ENCODE assay signal across 9 cellular contexts in genomic region chr20:34365765-34366213, GRCh38. TPM values are rescaled to one million over a fixed set of nuclear protein-coding genes. Genes with fewer than 3 reads are reported as not detected.
DNase-seq lines count a peak whose midpoint lies in the region; ATAC-seq and TF ChIP-seq lines count a peak whose summit lies in the region.
"Had no signal": no experiment of that assay in that cellular context is flagged by ENCODE, and none has a peak within 500 bp of the region (broad histone marks: within the 10 kb centered on the region; RNA-seq: fewer than 3 reads in every experiment).

No MANE protein-coding gene starts in this region.

- no peaks in the 10 kb centered on the region for H3K27me3 ChIP-seq in SU-DHL-6 (ENCODE audit: low read length)
- H3K27me3 ChIP-seq in SJCRH30: no peaks in the 10 kb centered on the region
- H3K27me3 ChIP-seq in aorta (ENCODE audit: control insufficient read depth in 1 of 2, insufficient read depth in 2 of 2, low read length in 1 of 2): no peaks in the 10 kb centered on the region

- H2AFZ ChIP-seq in SU-DHL-6 (ENCODE audit: low read depth, low read length, severe bottlenecking): no peak overlapping the region

- H3K27me3 Mint-ChIP-seq in naive thymus-derived CD8-positive, alpha-beta T cell: no peaks in the 10 kb centered on the region

- H3K4me2 ChIP-seq in SU-DHL-6 (ENCODE audit: low read depth, low read length, poor library complexity, severe bottlenecking): peak overlapping the region; percentile 50

- H3K27ac Mint-ChIP-seq in naive thymus-derived CD8-positive, alpha-beta T cell: peak overlapping the region in 9 of 10 donors; percentile 2 to 80 (median 61)

- peaks cover 64% of the 10 kb centered on the region for H3K79me2 ChIP-seq in SU-DHL-6 (ENCODE audit: insufficient read depth, low read length)

- H3F3A ChIP-seq in SU-DHL-6 (ENCODE audit: insufficient read depth): peaks cover 23% of the 10 kb centered on the region

- 0 out of 2 replicates have a peak overlapping the region, but pooled peaks have one; percentile 15 for H3K9ac ChIP-seq in SU-DHL-6 (ENCODE audit: low read length)

- intact Hi-C loops in aorta (cut with DNase I): no loop called here

- no peaks in the 10 kb centered on the region for H3K9me2 ChIP-seq in SU-DHL-6 (replicated peaks; ENCODE audit: insufficient read depth, low read length)

- peak overlapping the region; percentile 22 for H3K27ac ChIP-seq in SU-DHL-6 (ENCODE audit: low read depth, low read length)
- no peak overlapping the region for H3K27ac ChIP-seq in SJCRH30
- H3K27ac ChIP-seq in aorta (ENCODE audit: low read depth in 1 of 2, low read length in 2 of 2): no peak overlapping the region

- H3K9me3 Mint-ChIP-seq in naive thymus-derived CD8-positive, alpha-beta T cell: no peaks in the 10 kb centered on the region

- POLR2A ChIA-PET in naive thymus-derived CD8-positive, alpha-beta T cell (lab: Charles Lee): no interaction called here

- in situ Hi-C loops in GM13976 (cut with MboI; ENCODE audit: low sequenced_read_pairs, unreplicated experiment): no loop called here

- TF ChIP-seq CTCF in GM13976 (IDR thresholded peaks at IDR 0.05; ENCODE audit: borderline replicate concordance, control extremely low read depth, extremely low read depth, insufficient read depth, missing control alignments) (no peak), SU-DHL-6 (IDR thresholded peaks at IDR 0.05; ENCODE audit: insufficient read depth, low read length, poor library complexity, severe bottlenecking) (no peak)

- ATAC-seq in HG02642 (IDR thresholded peaks at IDR 0.05; ENCODE audit: poor library complexity, unreplicated experiment) (peak; percentile 49), aorta (ENCODE audit: low FRiP score) (no peak), HG02759 (IDR thresholded peaks at IDR 0.05; ENCODE audit: unreplicated experiment) (no peak)
- no peak for ATAC-seq in naive thymus-derived CD8-positive, alpha-beta T cell

- H3K9me3 ChIP-seq in SU-DHL-6 (ENCODE audit: insufficient read depth, low read length) (no peaks in the 10 kb centered on the region), SJCRH30 (replicated peaks) (no peaks in the 10 kb centered on the region), aorta (ENCODE audit: control insufficient read depth, low read length) (no peaks in the 10 kb centered on the region)

- peaks cover 23 to 67% (median 60%) of the 10 kb centered on the region in 4 donors for H3K4me1 Mint-ChIP-seq in naive thymus-derived CD8-positive, alpha-beta T cell

- H3K4me3 ChIP-seq in SU-DHL-6 (ENCODE audit: insufficient read depth, low read length, poor library complexity, severe bottlenecking): no peak overlapping the region
- H3K4me3 ChIP-seq in SJCRH30: no peak overlapping the region
- no peak overlapping the region for H3K4me3 ChIP-seq in aorta (ENCODE audit: low read length in 2 of 2)

- H3K4me1 ChIP-seq in SJCRH30: peaks cover 5% of the 10 kb centered on the region; the same call in 1 of the 2 replicates
- peaks cover 0 to 10% of the 10 kb centered on the region in 2 donors for H3K4me1 ChIP-seq in aorta (ENCODE audit: control insufficient read depth in 1 of 2, insufficient read depth in 2 of 2, low read length in 2 of 2)

- WGBS in aorta, 2 donors: 74 to 80% methylated on average over 3 of the region's 3 CpGs

- H3K36me3 ChIP-seq in SU-DHL-6 (ENCODE audit: low read length) (peaks cover 10% of the 10 kb centered on the region; the same call in 1 of the 2 replicates), SJCRH30 (peaks cover 36% of the 10 kb centered on the region), aorta (ENCODE audit: control insufficient read depth in 1 of 2, insufficient read depth in 2 of 2, low read length in 1 of 2) (peaks cover 0 to 6% of the 10 kb centered on the region in 2 donors)

- DNase-seq in GM13976 (ENCODE audit: low spot score): peak; percentile 68
- peak in 1 of 10 donors; percentile 15 for DNase-seq in naive thymus-derived CD8-positive, alpha-beta T cell
- no peak for DNase-seq in SJCRH30
- no peak for DNase-seq in hepatic stellate cell (ENCODE audit: low spot score)
- no peak for DNase-seq in aorta
- DNase-seq: activated CD8-positive, alpha-beta memory T cell treated with anti-CD3 and anti-CD28 coated beads, Interleukin-2, amount 50 U/mL, for 4 hours had no signal

- peaks cover 4 to 31% (median 11%) of the 10 kb centered on the region in 3 donors for H3K36me3 Mint-ChIP-seq in naive thymus-derived CD8-positive, alpha-beta T cell

- peak overlapping the region; percentile 45 to 93 (median 72) for H3K4me3 Mint-ChIP-seq in naive thymus-derived CD8-positive, alpha-beta T cell

- no peaks in the 10 kb centered on the region for H4K20me1 ChIP-seq in SU-DHL-6 (ENCODE audit: low read depth, low read length)

RNA-seq across cellular contexts. Expression of gene ITCH, which starts 2.7 kb away (rescaled TPM):
- total RNA-seq in naive thymus-derived CD8-positive, alpha-beta T cell: 10 to 100 TPM; 73.2 to 75.9 TPM
- 10 to 100 TPM; 12.6 to 19.6 (median 12.8) TPM for polyA plus RNA-seq in naive thymus-derived CD8-positive, alpha-beta T cell
- total RNA-seq in SJCRH30 (2014; rRNA removed; shearing (Covaris generic)): 89.5 and 91.1 TPM in 2 replicates
- 10 to 100 TPM; 60.5 to 66.2 TPM for total RNA-seq in aorta
- 10 to 100 TPM; 11.7 to 13.1 TPM for polyA plus RNA-seq in aorta
